In genomic region chr9:33452828-33453271, GRCh38 we compare ENCODE assay signal across 1 cellular context.
TF ChIP-seq lines count a peak whose summit lies in the region.

No MANE protein-coding gene starts in this region.

TF ChIP-seq in HepG2, 621 proteins besides CTCF, POLR2A, EP300 and RAD21 (continued from another document and continues in another):
- TF ChIP-seq, protein P1, sequence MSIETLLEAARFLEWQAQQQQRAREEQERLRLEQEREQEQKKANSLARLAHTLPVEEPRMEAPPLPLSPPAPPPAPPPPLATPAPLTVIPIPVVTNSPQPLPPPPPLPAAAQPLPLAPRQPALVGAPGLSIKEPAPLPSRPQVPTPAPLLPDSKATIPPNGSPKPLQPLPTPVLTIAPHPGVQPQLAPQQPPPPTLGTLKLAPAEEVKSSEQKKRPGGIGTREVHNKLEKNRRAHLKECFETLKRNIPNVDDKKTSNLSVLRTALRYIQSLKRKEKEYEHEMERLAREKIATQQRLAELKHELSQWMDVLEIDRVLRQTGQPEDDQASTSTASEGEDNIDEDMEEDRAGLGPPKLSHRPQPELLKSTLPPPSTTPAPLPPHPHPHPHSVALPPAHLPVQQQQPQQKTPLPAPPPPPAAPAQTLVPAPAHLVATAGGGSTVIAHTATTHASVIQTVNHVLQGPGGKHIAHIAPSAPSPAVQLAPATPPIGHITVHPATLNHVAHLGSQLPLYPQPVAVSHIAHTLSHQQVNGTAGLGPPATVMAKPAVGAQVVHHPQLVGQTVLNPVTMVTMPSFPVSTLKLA (IDR thresholded peaks at IDR 0.05) = no peak
- no peak for TF ChIP-seq ZNF468 (CRISPR knock-in tag; IDR thresholded peaks at IDR 0.05)
- TF ChIP-seq SMARCE1 (IDR thresholded peaks at IDR 0.05; ENCODE audit: borderline replicate concordance) = no peak
- no peak for TF ChIP-seq ZNF761 (CRISPR knock-in tag; conservative IDR thresholded peaks at IDR 0.05)
- TF ChIP-seq SPEN (CRISPR knock-in tag; IDR thresholded peaks at IDR 0.05; ENCODE audit: low read depth) = no peak; the same call in 1 of the 2 replicates
- TF ChIP-seq PTBP1 (IDR thresholded peaks at IDR 0.05; ENCODE audit: low read depth, low read length, poor library complexity, severe bottlenecking) = no peak
- TF ChIP-seq DBP (CRISPR knock-in tag; IDR thresholded peaks at IDR 0.05; ENCODE audit: not compliant biosample characterization) = no peak
- TF ChIP-seq HNRNPLL (IDR thresholded peaks at IDR 0.05; ENCODE audit: low read depth, low read length, poor library complexity, severe bottlenecking) = no peak
- TF ChIP-seq EED (CRISPR knock-in tag; IDR thresholded peaks at IDR 0.05) = no peak
- TF ChIP-seq EEA1 (CRISPR knock-in tag; IDR thresholded peaks at IDR 0.05; ENCODE audit: borderline replicate concordance) = no peak
- TF ChIP-seq, protein P2, sequence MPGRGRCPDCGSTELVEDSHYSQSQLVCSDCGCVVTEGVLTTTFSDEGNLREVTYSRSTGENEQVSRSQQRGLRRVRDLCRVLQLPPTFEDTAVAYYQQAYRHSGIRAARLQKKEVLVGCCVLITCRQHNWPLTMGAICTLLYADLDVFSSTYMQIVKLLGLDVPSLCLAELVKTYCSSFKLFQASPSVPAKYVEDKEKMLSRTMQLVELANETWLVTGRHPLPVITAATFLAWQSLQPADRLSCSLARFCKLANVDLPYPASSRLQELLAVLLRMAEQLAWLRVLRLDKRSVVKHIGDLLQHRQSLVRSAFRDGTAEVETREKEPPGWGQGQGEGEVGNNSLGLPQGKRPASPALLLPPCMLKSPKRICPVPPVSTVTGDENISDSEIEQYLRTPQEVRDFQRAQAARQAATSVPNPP (CRISPR knock-in tag; IDR thresholded peaks at IDR 0.05) = no peak
- no peak for TF ChIP-seq JUN (CRISPR knock-in tag; IDR thresholded peaks at IDR 0.05)
- TF ChIP-seq RARA (CRISPR knock-in tag; IDR thresholded peaks at IDR 0.05) = 0 out of 2 replicates have a peak, but pooled peaks have one; percentile 18
- TF ChIP-seq NFIC (IDR thresholded peaks at IDR 0.05; ENCODE audit: low read length) = no peak
- TF ChIP-seq, protein P3, sequence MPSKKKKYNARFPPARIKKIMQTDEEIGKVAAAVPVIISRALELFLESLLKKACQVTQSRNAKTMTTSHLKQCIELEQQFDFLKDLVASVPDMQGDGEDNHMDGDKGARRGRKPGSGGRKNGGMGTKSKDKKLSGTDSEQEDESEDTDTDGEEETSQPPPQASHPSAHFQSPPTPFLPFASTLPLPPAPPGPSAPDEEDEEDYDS (CRISPR knock-in tag; IDR thresholded peaks at IDR 0.05) = no peak; the same call in 1 of the 2 replicates
- 0 out of 2 replicates have a peak, but pooled peaks have one; percentile 21 for TF ChIP-seq PITX1 (CRISPR knock-in tag; IDR thresholded peaks at IDR 0.05)
- no peak for TF ChIP-seq NCOA5 (CRISPR knock-in tag; IDR thresholded peaks at IDR 0.05)
- TF ChIP-seq ADNP (CRISPR knock-in tag; IDR thresholded peaks at IDR 0.05) = no peak
- TF ChIP-seq ZNF235 (CRISPR knock-in tag; IDR thresholded peaks at IDR 0.05; ENCODE audit: borderline replicate concordance) = no peak
- TF ChIP-seq FLYWCH1 (CRISPR knock-in tag; IDR thresholded peaks at IDR 0.05) = no peak
- TF ChIP-seq ZNF124 (CRISPR knock-in tag; IDR thresholded peaks at IDR 0.05) = no peak
- TF ChIP-seq ZIK1 (CRISPR knock-in tag; IDR thresholded peaks at IDR 0.05; ENCODE audit: borderline replicate concordance, low read depth) = no peak
- TF ChIP-seq, protein P4, sequence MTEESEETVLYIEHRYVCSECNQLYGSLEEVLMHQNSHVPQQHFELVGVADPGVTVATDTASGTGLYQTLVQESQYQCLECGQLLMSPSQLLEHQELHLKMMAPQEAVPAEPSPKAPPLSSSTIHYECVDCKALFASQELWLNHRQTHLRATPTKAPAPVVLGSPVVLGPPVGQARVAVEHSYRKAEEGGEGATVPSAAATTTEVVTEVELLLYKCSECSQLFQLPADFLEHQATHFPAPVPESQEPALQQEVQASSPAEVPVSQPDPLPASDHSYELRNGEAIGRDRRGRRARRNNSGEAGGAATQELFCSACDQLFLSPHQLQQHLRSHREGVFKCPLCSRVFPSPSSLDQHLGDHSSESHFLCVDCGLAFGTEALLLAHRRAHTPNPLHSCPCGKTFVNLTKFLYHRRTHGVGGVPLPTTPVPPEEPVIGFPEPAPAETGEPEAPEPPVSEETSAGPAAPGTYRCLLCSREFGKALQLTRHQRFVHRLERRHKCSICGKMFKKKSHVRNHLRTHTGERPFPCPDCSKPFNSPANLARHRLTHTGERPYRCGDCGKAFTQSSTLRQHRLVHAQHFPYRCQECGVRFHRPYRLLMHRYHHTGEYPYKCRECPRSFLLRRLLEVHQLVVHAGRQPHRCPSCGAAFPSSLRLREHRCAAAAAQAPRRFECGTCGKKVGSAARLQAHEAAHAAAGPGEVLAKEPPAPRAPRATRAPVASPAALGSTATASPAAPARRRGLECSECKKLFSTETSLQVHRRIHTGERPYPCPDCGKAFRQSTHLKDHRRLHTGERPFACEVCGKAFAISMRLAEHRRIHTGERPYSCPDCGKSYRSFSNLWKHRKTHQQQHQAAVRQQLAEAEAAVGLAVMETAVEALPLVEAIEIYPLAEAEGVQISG (CRISPR knock-in tag; IDR thresholded peaks at IDR 0.05) = no peak
- no peak for TF ChIP-seq FOXC1 (CRISPR knock-in tag; IDR thresholded peaks at IDR 0.05; ENCODE audit: borderline replicate concordance)
- TF ChIP-seq RXRB (CRISPR knock-in tag; IDR thresholded peaks at IDR 0.05; ENCODE audit: borderline replicate concordance) = peak; percentile 33; the same call in 1 of the 2 replicates
- no peak for TF ChIP-seq ZBTB44 (CRISPR knock-in tag; IDR thresholded peaks at IDR 0.05)
- no peak for TF ChIP-seq JUNB (CRISPR knock-in tag; IDR thresholded peaks at IDR 0.05; ENCODE audit: borderline replicate concordance)
- TF ChIP-seq BCL6 (CRISPR knock-in tag; IDR thresholded peaks at IDR 0.05) = no peak
- no peak for TF ChIP-seq ARNT (IDR thresholded peaks at IDR 0.05)
- TF ChIP-seq RORA (CRISPR knock-in tag; IDR thresholded peaks at IDR 0.05) = no peak
- no peak for TF ChIP-seq ELF4 (CRISPR knock-in tag; IDR thresholded peaks at IDR 0.05; ENCODE audit: borderline replicate concordance)
- TF ChIP-seq ZNF558 (CRISPR knock-in tag; IDR thresholded peaks at IDR 0.05; ENCODE audit: borderline replicate concordance) = no peak
- TF ChIP-seq ZNF839 (CRISPR knock-in tag; IDR thresholded peaks at IDR 0.05; ENCODE audit: borderline replicate concordance) = no peak
- TF ChIP-seq GPN1 (CRISPR knock-in tag; IDR thresholded peaks at IDR 0.05; ENCODE audit: borderline replicate concordance) = no peak
- TF ChIP-seq FOXM1 (CRISPR knock-in tag; IDR thresholded peaks at IDR 0.05) = no peak
- TF ChIP-seq NFKB2 (CRISPR knock-in tag; IDR thresholded peaks at IDR 0.05; ENCODE audit: borderline replicate concordance) = peak; percentile 50; the same call in 1 of the 2 replicates
- TF ChIP-seq HOXD1 (CRISPR knock-in tag; IDR thresholded peaks at IDR 0.05) = no peak
- TF ChIP-seq ZNF543 (CRISPR knock-in tag; IDR thresholded peaks at IDR 0.05) = no peak
- TF ChIP-seq, protein P5, sequence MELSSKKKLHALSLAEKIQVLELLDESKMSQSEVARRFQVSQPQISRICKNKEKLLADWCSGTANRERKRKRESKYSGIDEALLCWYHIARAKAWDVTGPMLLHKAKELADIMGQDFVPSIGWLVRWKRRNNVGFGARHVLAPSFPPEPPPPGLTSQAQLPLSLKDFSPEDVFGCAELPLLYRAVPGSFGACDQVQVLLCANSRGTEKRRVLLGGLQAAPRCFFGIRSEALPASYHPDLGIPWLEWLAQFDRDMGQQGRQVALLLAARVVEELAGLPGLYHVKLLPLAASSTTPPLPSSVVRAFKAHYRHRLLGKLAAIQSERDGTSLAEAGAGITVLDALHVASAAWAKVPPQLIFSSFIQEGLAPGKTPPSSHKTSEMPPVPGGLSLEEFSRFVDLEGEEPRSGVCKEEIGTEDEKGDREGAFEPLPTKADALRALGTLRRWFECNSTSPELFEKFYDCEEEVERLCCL (CRISPR knock-in tag; IDR thresholded peaks at IDR 0.05; ENCODE audit: borderline replicate concordance) = no peak
- no peak for TF ChIP-seq ZNF562 (CRISPR knock-in tag; IDR thresholded peaks at IDR 0.05; ENCODE audit: borderline replicate concordance)
- TF ChIP-seq, protein P6, sequence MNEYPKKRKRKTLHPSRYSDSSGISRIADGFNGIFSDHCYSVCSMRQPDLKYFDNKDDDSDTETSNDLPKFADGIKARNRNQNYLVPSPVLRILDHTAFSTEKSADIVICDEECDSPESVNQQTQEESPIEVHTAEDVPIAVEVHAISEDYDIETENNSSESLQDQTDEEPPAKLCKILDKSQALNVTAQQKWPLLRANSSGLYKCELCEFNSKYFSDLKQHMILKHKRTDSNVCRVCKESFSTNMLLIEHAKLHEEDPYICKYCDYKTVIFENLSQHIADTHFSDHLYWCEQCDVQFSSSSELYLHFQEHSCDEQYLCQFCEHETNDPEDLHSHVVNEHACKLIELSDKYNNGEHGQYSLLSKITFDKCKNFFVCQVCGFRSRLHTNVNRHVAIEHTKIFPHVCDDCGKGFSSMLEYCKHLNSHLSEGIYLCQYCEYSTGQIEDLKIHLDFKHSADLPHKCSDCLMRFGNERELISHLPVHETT (CRISPR knock-in tag; conservative IDR thresholded peaks at IDR 0.05) = no peak
- TF ChIP-seq, protein P7, sequence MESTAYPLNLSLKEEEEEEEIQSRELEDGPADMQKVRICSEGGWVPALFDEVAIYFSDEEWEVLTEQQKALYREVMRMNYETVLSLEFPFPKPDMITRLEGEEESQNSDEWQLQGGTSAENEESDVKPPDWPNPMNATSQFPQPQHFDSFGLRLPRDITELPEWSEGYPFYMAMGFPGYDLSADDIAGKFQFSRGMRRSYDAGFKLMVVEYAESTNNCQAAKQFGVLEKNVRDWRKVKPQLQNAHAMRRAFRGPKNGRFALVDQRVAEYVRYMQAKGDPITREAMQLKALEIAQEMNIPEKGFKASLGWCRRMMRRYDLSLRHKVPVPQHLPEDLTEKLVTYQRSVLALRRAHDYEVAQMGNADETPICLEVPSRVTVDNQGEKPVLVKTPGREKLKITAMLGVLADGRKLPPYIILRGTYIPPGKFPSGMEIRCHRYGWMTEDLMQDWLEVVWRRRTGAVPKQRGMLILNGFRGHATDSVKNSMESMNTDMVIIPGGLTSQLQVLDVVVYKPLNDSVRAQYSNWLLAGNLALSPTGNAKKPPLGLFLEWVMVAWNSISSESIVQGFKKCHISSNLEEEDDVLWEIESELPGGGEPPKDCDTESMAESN (CRISPR knock-in tag; conservative IDR thresholded peaks at IDR 0.05) = no peak
- TF ChIP-seq ZNF749 (CRISPR knock-in tag; IDR thresholded peaks at IDR 0.05; ENCODE audit: borderline replicate concordance) = no peak
- TF ChIP-seq ZNF33A (CRISPR knock-in tag; IDR thresholded peaks at IDR 0.05; ENCODE audit: borderline replicate concordance) = no peak
- no peak for TF ChIP-seq KMT2A (CRISPR knock-in tag; IDR thresholded peaks at IDR 0.05)
- no peak for TF ChIP-seq ZNF12 (CRISPR knock-in tag; IDR thresholded peaks at IDR 0.05)
- TF ChIP-seq, protein P8, sequence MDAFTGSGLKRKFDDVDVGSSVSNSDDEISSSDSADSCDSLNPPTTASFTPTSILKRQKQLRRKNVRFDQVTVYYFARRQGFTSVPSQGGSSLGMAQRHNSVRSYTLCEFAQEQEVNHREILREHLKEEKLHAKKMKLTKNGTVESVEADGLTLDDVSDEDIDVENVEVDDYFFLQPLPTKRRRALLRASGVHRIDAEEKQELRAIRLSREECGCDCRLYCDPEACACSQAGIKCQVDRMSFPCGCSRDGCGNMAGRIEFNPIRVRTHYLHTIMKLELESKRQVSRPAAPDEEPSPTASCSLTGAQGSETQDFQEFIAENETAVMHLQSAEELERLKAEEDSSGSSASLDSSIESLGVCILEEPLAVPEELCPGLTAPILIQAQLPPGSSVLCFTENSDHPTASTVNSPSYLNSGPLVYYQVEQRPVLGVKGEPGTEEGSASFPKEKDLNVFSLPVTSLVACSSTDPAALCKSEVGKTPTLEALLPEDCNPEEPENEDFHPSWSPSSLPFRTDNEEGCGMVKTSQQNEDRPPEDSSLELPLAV (CRISPR knock-in tag; conservative IDR thresholded peaks at IDR 0.05; ENCODE audit: low read depth) = no peak
- TF ChIP-seq GZF1 (CRISPR knock-in tag; IDR thresholded peaks at IDR 0.05) = no peak
- no peak for TF ChIP-seq ZNF34 (CRISPR knock-in tag; IDR thresholded peaks at IDR 0.05; ENCODE audit: borderline replicate concordance)
- no peak for TF ChIP-seq ARHGAP35 (CRISPR knock-in tag; IDR thresholded peaks at IDR 0.05; ENCODE audit: borderline replicate concordance)
- no peak for TF ChIP-seq ZNF775 (CRISPR knock-in tag; IDR thresholded peaks at IDR 0.05; ENCODE audit: borderline replicate concordance)
- no peak for TF ChIP-seq TBL1XR1 (IDR thresholded peaks at IDR 0.05; ENCODE audit: borderline replicate concordance, low read length, partially characterized antibody)
- TF ChIP-seq ZNF207 (IDR thresholded peaks at IDR 0.05; ENCODE audit: borderline replicate concordance) = no peak
- no peak for TF ChIP-seq GFI1 (CRISPR knock-in tag; IDR thresholded peaks at IDR 0.05; ENCODE audit: borderline replicate concordance)
- TF ChIP-seq ZFP36 (IDR thresholded peaks at IDR 0.05; ENCODE audit: borderline replicate concordance, low read depth, low read length, partially characterized antibody) = no peak
- TF ChIP-seq ZNF224 (CRISPR knock-in tag; IDR thresholded peaks at IDR 0.05) = no peak
- TF ChIP-seq AHR (CRISPR knock-in tag; IDR thresholded peaks at IDR 0.05) = no peak
- TF ChIP-seq NCOA1 (CRISPR knock-in tag; IDR thresholded peaks at IDR 0.05) = no peak
- TF ChIP-seq NFKBIZ (CRISPR knock-in tag; IDR thresholded peaks at IDR 0.05) = no peak
- no peak for TF ChIP-seq NFE2L1 (CRISPR knock-in tag; IDR thresholded peaks at IDR 0.05; ENCODE audit: borderline replicate concordance)
